ENCODE assay signal across 17 cellular contexts in the genomic region with DNA sequence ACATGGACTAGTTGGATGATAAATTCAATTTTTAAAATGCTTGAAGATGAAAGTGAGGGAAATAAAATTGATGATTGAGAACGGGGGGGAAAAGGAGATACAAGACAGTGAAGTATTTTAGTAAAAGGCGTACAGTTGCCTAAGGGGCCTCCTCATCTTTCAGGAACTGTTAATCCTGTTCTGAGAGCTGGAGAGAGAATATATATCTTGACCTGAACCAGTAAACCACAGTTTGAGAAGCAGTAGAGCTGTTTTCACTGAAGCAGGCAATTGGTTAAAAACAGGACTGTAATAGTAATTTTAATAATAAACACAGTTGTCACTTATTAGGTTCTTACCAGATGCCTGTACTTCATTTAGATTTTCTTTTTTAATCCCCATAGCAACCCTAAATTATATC.
"Had no signal": no experiment of that assay in that cellular context is flagged by ENCODE, and none has a peak within 500 bp of the region (broad histone marks: within the 10 kb centered on the region; RNA-seq: fewer than 3 reads in every experiment).

No MANE protein-coding gene starts in this region.

- H3K9me3 ChIP-seq: body of pancreas, prostate gland had no signal

- H3K27me3 Mint-ChIP-seq: activated naive CD8-positive, alpha-beta T cell treated with anti-CD3 and anti-CD28 coated beads, Interleukin-2, amount 10 ng/mL, durations not matched to agents 7 days and 5 days had no signal

- H3K4me3 Mint-ChIP-seq: activated CD8-positive, alpha-beta T cell treated with anti-CD3 and anti-CD28 coated beads for 36 hours; activated naive CD8-positive, alpha-beta T cell treated with anti-CD3 and anti-CD28 coated beads, Interleukin-2, amount 10 ng/mL, durations not matched to agents 7 days and 5 days; activated T-helper 17 cell treated with anti-CD3 and anti-CD28 coated beads, Interleukin-2, amount 50 U/mL, for 72 hours; neural crest cell; T-cell had no signal

- H3K4me3 ChIP-seq: body of pancreas, coronary artery, prostate gland had no signal

- H3K27ac Mint-ChIP-seq: activated CD8-positive, alpha-beta T cell treated with anti-CD3 and anti-CD28 coated beads for 36 hours; activated naive CD8-positive, alpha-beta T cell treated with anti-CD3 and anti-CD28 coated beads, Interleukin-2, amount 10 ng/mL, durations not matched to agents 7 days and 5 days; activated T-helper 17 cell treated with anti-CD3 and anti-CD28 coated beads, Interleukin-2, amount 50 U/mL, for 72 hours; T-cell had no signal

- H3K4me1 ChIP-seq: prostate gland had no signal

- H3K4me1 Mint-ChIP-seq: activated T-helper 17 cell treated with anti-CD3 and anti-CD28 coated beads, Interleukin-2, amount 50 U/mL, for 72 hours had no signal

- H3K36me3 ChIP-seq: prostate gland had no signal

- H3K27me3 ChIP-seq: body of pancreas had no signal

- H3K27ac ChIP-seq: body of pancreas, coronary artery, prostate gland had no signal

- DNase-seq: activated CD4-positive, alpha-beta T cell treated with anti-CD3 and anti-CD28 coated beads for 48 hours; activated CD4-positive, CD25-positive, alpha-beta regulatory T cell; activated CD8-positive, alpha-beta T cell treated with anti-CD3 and anti-CD28 coated beads for 36 hours; activated naive CD4-positive, alpha-beta T cell; activated naive CD8-positive, alpha-beta T cell treated with anti-CD3 and anti-CD28 coated beads, Interleukin-2, amount 10 ng/mL, durations not matched to agents 7 days and 5 days; activated T-cell treated with anti-CD3 and anti-CD28 coated beads, Interleukin-2, amount 50 U/mL, for 1 hour; body of pancreas; erythroblast; left colon; stimulated activated CD4-positive, alpha-beta T cell treated with anti-CD3 and anti-CD28 coated beads, Interleukin-2, amount 100 ng/mL, for 24 hours; stimulated activated naive CD8-positive, alpha-beta T cell treated with anti-CD3 and anti-CD28 coated beads, Interleukin-15, Interleukin-2, amounts not matched to agents 100 U/mL and 50 U/mL, for 24 hours; T-cell; trophoblast cell had no signal

- H3K36me3 Mint-ChIP-seq: T-cell had no signal

- H3K9me3 Mint-ChIP-seq: activated CD8-positive, alpha-beta T cell treated with anti-CD3 and anti-CD28 coated beads for 36 hours; activated naive CD8-positive, alpha-beta T cell treated with anti-CD3 and anti-CD28 coated beads, Interleukin-2, amount 10 ng/mL, durations not matched to agents 7 days and 5 days; activated T-helper 17 cell treated with anti-CD3 and anti-CD28 coated beads, Interleukin-2, amount 50 U/mL, for 72 hours; neural crest cell; T-cell had no signal
